2 cellular contexts compared by ENCODE assay signal in the genomic region with DNA sequence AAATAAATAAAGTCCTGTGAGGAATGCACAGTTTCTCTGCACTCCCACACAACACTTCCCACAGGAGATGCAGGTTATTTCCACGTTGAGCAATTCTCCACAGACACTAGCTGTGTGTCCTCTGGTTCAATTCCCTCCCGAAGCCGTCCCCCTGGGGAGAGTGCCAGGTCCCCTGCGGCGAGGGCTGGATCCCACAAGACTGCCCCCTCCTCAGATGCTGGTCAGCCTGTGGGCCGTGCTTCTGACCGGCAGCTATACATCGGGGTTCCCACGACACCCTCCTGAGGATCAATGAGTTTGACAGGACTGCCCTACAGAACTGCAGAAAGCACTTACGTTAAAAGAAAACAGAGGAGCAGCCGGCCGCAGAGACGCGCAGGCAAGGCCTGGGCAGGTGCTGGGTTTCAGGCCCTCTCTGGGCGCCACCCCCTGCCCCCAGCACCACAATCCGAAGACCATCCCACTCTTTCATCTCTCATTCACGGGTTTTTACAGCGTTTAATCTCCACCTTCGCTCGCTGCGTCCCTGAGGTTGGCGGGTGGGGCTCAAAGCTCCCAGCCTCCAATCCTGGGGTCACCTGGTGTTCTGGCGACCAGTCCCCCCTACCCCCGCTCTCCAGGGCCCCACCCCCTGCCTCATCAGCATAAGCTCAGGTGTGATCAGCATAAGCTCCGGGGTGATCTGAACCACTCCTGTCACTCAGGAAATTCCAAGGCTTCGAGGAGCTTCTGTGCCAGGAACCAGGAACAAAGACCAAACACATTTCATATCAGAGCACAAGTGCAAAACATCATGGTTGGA.
TF ChIP-seq lines count a peak whose summit lies in the region.

No MANE protein-coding gene starts in this region.

TF ChIP-seq in SK-N-SH, 30 proteins besides CTCF, POLR2A, EP300 and RAD21 (continued from another document):
- TF ChIP-seq USF2 (IDR thresholded peaks at IDR 0.05; ENCODE audit: borderline replicate concordance, low read depth, low read length) (no peak), RFX5 (IDR thresholded peaks at IDR 0.05; ENCODE audit: low read length) (no peak), SMC3 (IDR thresholded peaks at IDR 0.05; ENCODE audit: low read depth, low read length) (no peak), REST (IDR thresholded peaks at IDR 0.05; ENCODE audit: low read depth, low read length) (no peak), IRF3 (IDR thresholded peaks at IDR 0.05; ENCODE audit: low read depth, low read length) (no peak), TCF12 (IDR thresholded peaks at IDR 0.05) (no peak), NFIC (IDR thresholded peaks at IDR 0.05; ENCODE audit: borderline replicate concordance) (no peak), POLR2AphosphoS5 (IDR thresholded peaks at IDR 0.05; ENCODE audit: low read depth, low read length) (no peak), GATA2 (CRISPR knock-in tag; IDR thresholded peaks at IDR 0.05) (no peak), USF1 (IDR thresholded peaks at IDR 0.05; ENCODE audit: borderline replicate concordance, low read depth) (no peak), MXI1 (IDR thresholded peaks at IDR 0.05; ENCODE audit: low read depth, low read length) (no peak)

TF ChIP-seq in SK-N-SH treated with all-trans-retinoic acid at 6 μM for 48 hours, 23 proteins besides CTCF, POLR2A, EP300 and RAD21 (continued from another document):
- TF ChIP-seq TSHZ2 (CRISPR knock-in tag; IDR thresholded peaks at IDR 0.05) (no peak), CSDC2 (CRISPR knock-in tag; IDR thresholded peaks at IDR 0.05) (no peak), GLIS3 (CRISPR knock-in tag; IDR thresholded peaks at IDR 0.05) (no peak), SNAI2 (CRISPR knock-in tag; IDR thresholded peaks at IDR 0.05) (no peak), CSRNP3 (CRISPR knock-in tag; IDR thresholded peaks at IDR 0.05) (no peak), ZC3H10 (CRISPR knock-in tag; IDR thresholded peaks at IDR 0.05) (no peak), ZFP30 (CRISPR knock-in tag; IDR thresholded peaks at IDR 0.05) (no peak), ZNF8 (CRISPR knock-in tag; IDR thresholded peaks at IDR 0.05) (no peak), ISL1 (CRISPR knock-in tag; IDR thresholded peaks at IDR 0.05) (no peak), PPARA (CRISPR knock-in tag; IDR thresholded peaks at IDR 0.05; ENCODE audit: borderline replicate concordance) (no peak), BACH2 (CRISPR knock-in tag; IDR thresholded peaks at IDR 0.05; ENCODE audit: borderline replicate concordance) (no peak), ZNF565 (CRISPR knock-in tag; conservative IDR thresholded peaks at IDR 0.05; ENCODE audit: low read depth) (no peak)
TF ChIP-seq in SK-N-SH treated with all-trans-retinoic acid at 6 μM for 48 hours: peak in this region for 0.
